In genomic region chr17:76752006-76752405, GRCh38 we compare ENCODE assay signal across 23 cellular contexts. TPM values are rescaled to one million over a fixed set of nuclear protein-coding genes. Genes with fewer than 3 reads are reported as not detected.
A peak's percentile ranks its signal among the peaks of the same experiment; 100 is the strongest.
DNase-seq lines count a peak whose midpoint lies in the region; ATAC-seq and FAIRE-seq lines count a peak whose summit lies in the region.
"Had no signal": no experiment of that assay in that cellular context is flagged by ENCODE, and none has a peak within 500 bp of the region (broad histone marks: within the 10 kb centered on the region; RNA-seq: fewer than 3 reads in every experiment).

No MANE protein-coding gene starts in this region.

- DNase-seq in activated naive CD4-positive, alpha-beta T cell treated with anti-CD3 and anti-CD28 coated beads, Interleukin-2, amount 10 ng/mL, durations not matched to agents 7 days and 5 days = no peak
- DNase-seq in activated naive CD4-positive, alpha-beta T cell treated with Interleukin-2 at 50 U/mL for 16 hours = no peak
- DNase-seq in T-cell (peak in 2 of 34 experiments; percentile 30 to 38), small intestine (peak; percentile 26), urothelium cell line (ENCODE audit: low spot score) (no peak)
- DNase-seq in activated naive CD8-positive, alpha-beta T cell treated with anti-CD3 and anti-CD28 coated beads, Interleukin-2, amount 50 U/mL, for 24 hours = no peak
- DNase-seq: DMS79 treated with DMSO at 0.1 percent for 48 hours, dorsolateral prefrontal cortex, esophagus squamous epithelium, glutamatergic neuron, GOT3, MG63, NCI-H146, NCI-H226, right lobe of liver, stomach, upper lobe of right lung had no signal

- H3K4me3 Mint-ChIP-seq in activated naive CD4-positive, alpha-beta T cell treated with anti-CD3 and anti-CD28 coated beads, Interleukin-2, amount 10 ng/mL, durations not matched to agents 7 days and 5 days = peak overlapping the region; percentile 62
- peak overlapping the region; percentile 64 to 94 (median 67) for H3K4me3 Mint-ChIP-seq in T-cell
- peak overlapping the region; percentile 6 for H3K4me3 Mint-ChIP-seq in activated naive CD8-positive, alpha-beta T cell treated with anti-CD3 and anti-CD28 coated beads, Interleukin-2, amount 50 U/mL, for 24 hours

- H3K36me3 ChIP-seq in small intestine (ENCODE audit: control insufficient read depth in 2 of 2, insufficient read depth in 2 of 2, low read length in 2 of 2) = peaks cover 6% of the 10 kb centered on the region in 2 donors

- H3K4me1 Mint-ChIP-seq in activated naive CD4-positive, alpha-beta T cell treated with anti-CD3 and anti-CD28 coated beads, Interleukin-2, amount 10 ng/mL, durations not matched to agents 7 days and 5 days = peaks cover 32% of the 10 kb centered on the region
- H3K4me1 Mint-ChIP-seq in T-cell = peaks cover 26 to 28% (median 27%) of the 10 kb centered on the region in 3 donors
- H3K4me1 Mint-ChIP-seq in activated naive CD8-positive, alpha-beta T cell treated with anti-CD3 and anti-CD28 coated beads, Interleukin-2, amount 50 U/mL, for 24 hours = peaks cover 22% of the 10 kb centered on the region

- no peak overlapping the region for H3K27ac ChIP-seq in small intestine (ENCODE audit: low read depth in 1 of 2, low read length in 1 of 2)
- H3K27ac ChIP-seq: dorsolateral prefrontal cortex, right lobe of liver, SK-N-MC, upper lobe of right lung had no signal

- no peaks in the 10 kb centered on the region for H3K9me3 Mint-ChIP-seq in activated naive CD4-positive, alpha-beta T cell treated with anti-CD3 and anti-CD28 coated beads, Interleukin-2, amount 10 ng/mL, durations not matched to agents 7 days and 5 days
- no peaks in the 10 kb centered on the region for H3K9me3 Mint-ChIP-seq in T-cell
- no peaks in the 10 kb centered on the region for H3K9me3 Mint-ChIP-seq in activated naive CD8-positive, alpha-beta T cell treated with anti-CD3 and anti-CD28 coated beads, Interleukin-2, amount 50 U/mL, for 24 hours

- H3K36me3 Mint-ChIP-seq in activated naive CD4-positive, alpha-beta T cell treated with anti-CD3 and anti-CD28 coated beads, Interleukin-2, amount 10 ng/mL, durations not matched to agents 7 days and 5 days = peaks cover 22% of the 10 kb centered on the region
- peaks cover 23% of the 10 kb centered on the region for H3K36me3 Mint-ChIP-seq in T-cell
- H3K36me3 Mint-ChIP-seq in activated naive CD8-positive, alpha-beta T cell treated with anti-CD3 and anti-CD28 coated beads, Interleukin-2, amount 50 U/mL, for 24 hours (ENCODE audit: low read depth) = peaks cover 14% of the 10 kb centered on the region

- no peaks in the 10 kb centered on the region for H3K27me3 ChIP-seq in small intestine (ENCODE audit: control insufficient read depth in 2 of 2, insufficient read depth in 2 of 2, low read length in 2 of 2)
- H3K27me3 ChIP-seq: dorsolateral prefrontal cortex, esophagus squamous epithelium, MG63, right lobe of liver, stomach, upper lobe of right lung had no signal

- H3K27ac Mint-ChIP-seq in activated naive CD4-positive, alpha-beta T cell treated with anti-CD3 and anti-CD28 coated beads, Interleukin-2, amount 10 ng/mL, durations not matched to agents 7 days and 5 days = peak overlapping the region; percentile 99
- peak overlapping the region; percentile 98 to 99 for H3K27ac Mint-ChIP-seq in T-cell
- H3K27ac Mint-ChIP-seq in activated naive CD8-positive, alpha-beta T cell treated with anti-CD3 and anti-CD28 coated beads, Interleukin-2, amount 50 U/mL, for 24 hours = peak overlapping the region; percentile 4

- ATAC-seq in T-cell (replicated peaks in 1 of 4) (peak; percentile 28 to 78 (median 64)), HG03025 (IDR thresholded peaks at IDR 0.05; ENCODE audit: low FRiP score, unreplicated experiment) (no peak), GM18520 (IDR thresholded peaks at IDR 0.05; ENCODE audit: unreplicated experiment) (no peak)
- no peak for ATAC-seq in activated naive CD8-positive, alpha-beta T cell treated with anti-CD3 and anti-CD28 coated beads, Interleukin-2, amount 50 U/mL, for 24 hours
- ATAC-seq: HepG2, upper lobe of right lung had no signal

- H3K4me1 ChIP-seq in small intestine (ENCODE audit: control insufficient read depth in 2 of 2, insufficient read depth in 1 of 2, low read depth in 1 of 2, low read length in 1 of 2) = no peaks in the 10 kb centered on the region
- H3K4me1 ChIP-seq: right lobe of liver, upper lobe of right lung had no signal

- no peaks in the 10 kb centered on the region for H3K27me3 Mint-ChIP-seq in activated naive CD4-positive, alpha-beta T cell treated with anti-CD3 and anti-CD28 coated beads, Interleukin-2, amount 10 ng/mL, durations not matched to agents 7 days and 5 days
- H3K27me3 Mint-ChIP-seq in T-cell = no peaks in the 10 kb centered on the region
- no peaks in the 10 kb centered on the region for H3K27me3 Mint-ChIP-seq in activated naive CD8-positive, alpha-beta T cell treated with anti-CD3 and anti-CD28 coated beads, Interleukin-2, amount 50 U/mL, for 24 hours

- H3K4me3 ChIP-seq in small intestine (ENCODE audit: low read depth in 1 of 2, low read length in 2 of 2) = no peak overlapping the region
- H3K4me3 ChIP-seq: dorsolateral prefrontal cortex, esophagus squamous epithelium, MG63, right lobe of liver, SK-N-MC, stomach, upper lobe of right lung had no signal

- CTCF ChIA-PET in activated naive CD4-positive, alpha-beta T cell treated with anti-CD3 and anti-CD28 coated beads, Interleukin-2, amount 10 ng/mL, durations not matched to agents 7 days and 5 days (lab: Charles Lee) = interaction anchor here (1.3 kb wide), 1 partner anchor 25 kb away, joined by 3 read pairs; no protein-coding TSS in a partner anchor
- CTCF ChIA-PET in T-cell (lab: Charles Lee) = interaction anchor here (0.5 to 0.7 kb wide), 5 partner anchors 17 to 237 kb away, joined by 3 to 12 read pairs (median 4); no protein-coding TSS in a partner anchor

- FAIRE-seq in small intestine (lab: Jason Lieb, UNC) (no peak), urothelium cell line (lab: Jason Lieb, UNC) (no peak)
- FAIRE-seq: bronchial epithelial cell, HepG2, TTC549 had no signal

- no peaks in the 10 kb centered on the region for H3K9me3 ChIP-seq in small intestine (ENCODE audit: control insufficient read depth, low read depth)
- H3K9me3 ChIP-seq: esophagus squamous epithelium, MG63, right lobe of liver, stomach, upper lobe of right lung had no signal

- WGBS in small intestine, 3 donors = 77 to 88% (median 79%) methylated on average over 4 of the region's 4 CpGs

- POLR2A ChIA-PET in T-cell (lab: Charles Lee) = no interaction called here

RNA-seq across cellular contexts. Expression of gene MFSD11, which starts 14.1 kb away (rescaled TPM):
- 10 to 100 TPM; 30.5 to 41.5 (median 34.6) TPM for total RNA-seq in T-cell
- 10 to 100 TPM in 2 of 3 donors, 1 to 10 TPM in 1; 8.3 to 20.0 (median 10.5) TPM for polyA plus RNA-seq in small intestine

RNA-seq across cellular contexts. Expression of gene SRSF2, which starts 14.9 kb away (rescaled TPM):
- 100 to 1,000 TPM; 349 to 413 (median 382) TPM for total RNA-seq in T-cell
- polyA plus RNA-seq in small intestine = 100 to 1,000 TPM; 113 to 200 (median 114) TPM

RNA-seq across cellular contexts. Expression of gene METTL23, which starts 25.4 kb away (rescaled TPM):
- 10 to 100 TPM; 46.9 to 70.1 (median 60.0) TPM for total RNA-seq in T-cell
- 10 to 100 TPM; 28.8 to 37.8 (median 37.6) TPM for polyA plus RNA-seq in small intestine

RNA-seq across cellular contexts. Expression of gene JMJD6, which starts 25.6 kb away (rescaled TPM):
- total RNA-seq in T-cell = 100 to 1,000 TPM in 1 of 5 donors, 10 to 100 TPM in 4; 48.7 to 155 (median 56.6) TPM
- polyA plus RNA-seq in small intestine = 10 to 100 TPM; 24.2 to 56.6 (median 51.1) TPM

RNA-seq across cellular contexts. Expression of gene MXRA7, which starts 41.2 kb away (rescaled TPM):
- total RNA-seq in T-cell = 10 to 100 TPM in 3 of 5 donors, 1 to 10 TPM in 2; 5.9 to 14.7 (median 13.5) TPM
- 10 to 100 TPM in 2 of 3 donors, 1 to 10 TPM in 1; 3.1 to 40.1 (median 20.0) TPM for polyA plus RNA-seq in small intestine

Comparison
In these comparisons a context has a peak if more than half of its experiments do, and no peak if none do; other contexts are left out.
1. H3K27ac Mint-ChIP-seq: peak in every context shown above with its lines; median percentile 99 in activated naive CD4-positive, alpha-beta T cell treated with anti-CD3 and anti-CD28 coated beads, Interleukin-2, amount 10 ng/mL, durations not matched to agents 7 days and 5 days; 98 in T-cell; 4 in activated naive CD8-positive, alpha-beta T cell treated with anti-CD3 and anti-CD28 coated beads, Interleukin-2, amount 50 U/mL, for 24 hours.
2. H3K4me3 Mint-ChIP-seq: peak in every context shown above with its lines; median percentile 67 in T-cell; 62 in activated naive CD4-positive, alpha-beta T cell treated with anti-CD3 and anti-CD28 coated beads, Interleukin-2, amount 10 ng/mL, durations not matched to agents 7 days and 5 days; 6 in activated naive CD8-positive, alpha-beta T cell treated with anti-CD3 and anti-CD28 coated beads, Interleukin-2, amount 50 U/mL, for 24 hours.
3. ATAC-seq: peak in T-cell (4 of 4); none in activated naive CD8-positive, alpha-beta T cell treated with anti-CD3 and anti-CD28 coated beads, Interleukin-2, amount 50 U/mL, for 24 hours (single experiment), HG03025 (single experiment) and GM18520 (single experiment).